8 cellular contexts compared by ENCODE assay signal in genomic region chr16:20409398-20410152, GRCh38. TPM values are rescaled to one million over a fixed set of nuclear protein-coding genes. Genes with fewer than 3 reads are reported as not detected.
A peak's percentile ranks its signal among the peaks of the same experiment; 100 is the strongest.
DNase-seq lines count a peak whose midpoint lies in the region; ATAC-seq and TF ChIP-seq lines count a peak whose summit lies in the region.

TSS of gene ACSM5 (plus strand) at chr16:20409534. CDS start at chr16:20411485, 1,951 bp downstream.

- DNase-seq in NCI-H2029 treated with DMSO at 0.1 percent for 48 hours (lab: John Stamatoyannopoulos, UW) (peak; percentile 57), right atrium auricular region (ENCODE audit: low spot score) (peak; percentile 73), SK-N-DZ (ENCODE audit: low spot score) (no peak), HPDE6-E6E7 (ENCODE audit: extremely low spot score) (no peak), SKM-1 treated with dmso at 0.1 percent for 144 hours (lab: John Stamatoyannopoulos, UW; ENCODE audit: unreplicated experiment) (no peak)
- DNase-seq in activated naive CD4-positive, alpha-beta T cell treated with Interleukin-2 at 50 U/mL for 16 hours, result no peak

- peak within 1 kb of the TSS; percentile 47 for H3K4me3 Mint-ChIP-seq in stimulated activated memory B cell treated with anti-CD40 and anti-IgM and Interleukin-4, amounts not matched to agents 10 μg/mL and 1 μg/mL and 100 μg/mL, for 72 hours

- no peak within 1 kb of the TSS for H3K27ac ChIP-seq in right atrium auricular region

- H3K27ac Mint-ChIP-seq in stimulated activated memory B cell treated with anti-CD40 and anti-IgM and Interleukin-4, amounts not matched to agents 10 μg/mL and 1 μg/mL and 100 μg/mL, for 72 hours, result peak within 1 kb of the TSS; percentile 92

- no peak for TF ChIP-seq CTCF in right atrium auricular region (IDR thresholded peaks at IDR 0.05)

- H3K9me3 ChIP-seq in right atrium auricular region, result no peaks in the 10 kb centered on the region

- no peaks in the 10 kb centered on the region for H3K9me3 Mint-ChIP-seq in stimulated activated memory B cell treated with anti-CD40 and anti-IgM and Interleukin-4, amounts not matched to agents 10 μg/mL and 1 μg/mL and 100 μg/mL, for 72 hours

- H3K36me3 ChIP-seq in right atrium auricular region, result no peaks in the 10 kb centered on the region

- H3K27me3 ChIP-seq in right atrium auricular region, result no peaks in the 10 kb centered on the region

- ATAC-seq in GM21515 (IDR thresholded peaks at IDR 0.05; ENCODE audit: unreplicated experiment), result peak; percentile 38
- peak; percentile 76 for ATAC-seq in stimulated activated memory B cell treated with anti-CD40 and anti-IgM and Interleukin-4, amounts not matched to agents 10 μg/mL and 1 μg/mL and 100 μg/mL, for 72 hours

- H3K4me1 Mint-ChIP-seq in stimulated activated memory B cell treated with anti-CD40 and anti-IgM and Interleukin-4, amounts not matched to agents 10 μg/mL and 1 μg/mL and 100 μg/mL, for 72 hours, result peaks cover 14% of the 10 kb centered on the region

- peaks cover 6% of the 10 kb centered on the region for H3K27me3 Mint-ChIP-seq in stimulated activated memory B cell treated with anti-CD40 and anti-IgM and Interleukin-4, amounts not matched to agents 10 μg/mL and 1 μg/mL and 100 μg/mL, for 72 hours

- H3K4me3 ChIP-seq in right atrium auricular region, result no peak within 1 kb of the TSS

- H3K36me3 Mint-ChIP-seq in stimulated activated memory B cell treated with anti-CD40 and anti-IgM and Interleukin-4, amounts not matched to agents 10 μg/mL and 1 μg/mL and 100 μg/mL, for 72 hours, result no peaks in the 10 kb centered on the region

- H3K4me1 ChIP-seq in right atrium auricular region, result no peaks in the 10 kb centered on the region

RNA-seq across cellular contexts. Expression of gene ACSM5, which starts in this region (rescaled TPM):
- 1 to 10 TPM; 1.7 TPM for total RNA-seq in right atrium auricular region
- polyA plus RNA-seq in SK-N-DZ (2014; cell fraction: cytosol; rRNA removed), result not detected in 2 replicates
- polyA plus RNA-seq in SK-N-DZ (2014; cell fraction: nucleus; rRNA removed), result not detected in 2 replicates

Comparison
In these comparisons a context has a peak if more than half of its experiments do, and no peak if none do; other contexts are left out.
1. DNase-seq: peak in NCI-H2029 treated with DMSO at 0.1 percent for 48 hours (single experiment) and right atrium auricular region (single experiment); none in activated naive CD4-positive, alpha-beta T cell treated with Interleukin-2 at 50 U/mL for 16 hours (single experiment), SK-N-DZ (single experiment), HPDE6-E6E7 (single experiment) and SKM-1 treated with dmso at 0.1 percent for 144 hours (single experiment).